In genomic region chr2:100422320-100422719, GRCh38 we compare ENCODE assay signal across 8 cellular contexts. TPM values are rescaled to one million over a fixed set of nuclear protein-coding genes. Genes with fewer than 3 reads are reported as not detected.
DNase-seq lines count a peak whose midpoint lies in the region; ATAC-seq and TF ChIP-seq lines count a peak whose summit lies in the region.

No MANE protein-coding gene starts in this region.

- POLR2A ChIA-PET in IMR-90 (lab: Charles Lee; ENCODE audit: unreplicated experiment) = no interaction called here

- TF ChIP-seq POLR2A in IMR-90 (IDR thresholded peaks at IDR 0.05; ENCODE audit: low read depth, low read length) = no peak

- H3K36me3 ChIP-seq in IMR-90 (ENCODE audit: control insufficient read depth, insufficient read depth, low read length) (no peaks in the 10 kb centered on the region), left lung (no peaks in the 10 kb centered on the region)

- no peak overlapping the region for H4K8ac ChIP-seq in IMR-90 (ENCODE audit: low read depth in 2 of 2, low read length in 2 of 2)

- H3K79me1 ChIP-seq in IMR-90 (ENCODE audit: low read depth in 1 of 2, low read length in 2 of 2) = no peaks in the 10 kb centered on the region

- dilution Hi-C loops in IMR-90 (cut with HindIII; ENCODE audit: low sequenced_read_pairs, unreplicated experiment) = no loop called here

- intact Hi-C loops in IMR-90 (cut with micrococcal nuclease) = loop anchor here (2.0 to 10.0 kb wide), 2 partner anchors 140 to 562 kb away; partner anchors contain the start of gene PDCL3
- intact Hi-C loops in left lung (cut with DNase I) = no loop called here
- intact Hi-C loops in natural killer cell (cut with micrococcal nuclease) = no loop called here

- no peak overlapping the region for H3K27ac ChIP-seq in IMR-90 (ENCODE audit: insufficient read depth, low read length)
- no peak overlapping the region for H3K27ac ChIP-seq in left lung

- H4K5ac ChIP-seq in IMR-90 (ENCODE audit: low read depth, low read length) = no peak overlapping the region

- no peak overlapping the region for H2AFZ ChIP-seq in IMR-90 (replicated peaks; ENCODE audit: low read length, poor library complexity)

- H2BK15ac ChIP-seq in IMR-90 (ENCODE audit: low read depth, low read length) = no peak overlapping the region

- peaks cover 6% of the 10 kb centered on the region for H3K4me1 Mint-ChIP-seq in activated T-helper 17 cell treated with anti-CD3 and anti-CD28 coated beads, Interleukin-2, amount 50 U/mL, for 72 hours
- H3K4me1 Mint-ChIP-seq in natural killer cell = peaks cover under 1% of the 10 kb centered on the region in 2 donors

- no peaks in the 10 kb centered on the region for H3K9me3 Mint-ChIP-seq in activated T-helper 17 cell treated with anti-CD3 and anti-CD28 coated beads, Interleukin-2, amount 50 U/mL, for 72 hours
- H3K9me3 Mint-ChIP-seq in natural killer cell = no peaks in the 10 kb centered on the region

- TF ChIP-seq CTCF in IMR-90 (conservative IDR thresholded peaks at IDR 0.05; ENCODE audit: low read depth, low read length) (peak; percentile 50), astrocyte of the spinal cord (IDR thresholded peaks at IDR 0.05; ENCODE audit: low read depth, low read length) (peak; percentile 80), left lung (IDR thresholded peaks at IDR 0.05) (peak in 1 of 2 donors; percentile 55), natural killer cell (IDR thresholded peaks at IDR 0.05) (no peak)

- H3K9me3 ChIP-seq in IMR-90 (ENCODE audit: control insufficient read depth, insufficient read depth, low read length) = no peaks in the 10 kb centered on the region
- H3K9me3 ChIP-seq in left lung = no peaks in the 10 kb centered on the region

- H3K14ac ChIP-seq in IMR-90 (replicated peaks; ENCODE audit: low read depth, low read length) = no peak overlapping the region

- WGBS in IMR-90 (ENCODE audit: extremely low coverage in 2 of 2, insufficient read length in 1 of 2), 2 experiments = no CpG with 5 or more reads among the region's 2 CpGs

- H2BK5ac ChIP-seq in IMR-90 (ENCODE audit: low read depth, low read length, poor library complexity, severe bottlenecking) = no peak overlapping the region

- no peaks in the 10 kb centered on the region for H4K20me1 ChIP-seq in IMR-90 (ENCODE audit: insufficient read depth, low read length)

- no peak overlapping the region for H2BK120ac ChIP-seq in IMR-90 (ENCODE audit: low read depth, low read length)

- no peaks in the 10 kb centered on the region for H3K27me3 Mint-ChIP-seq in activated T-helper 17 cell treated with anti-CD3 and anti-CD28 coated beads, Interleukin-2, amount 50 U/mL, for 72 hours
- peaks cover 18 to 26% of the 10 kb centered on the region in 2 donors for H3K27me3 Mint-ChIP-seq in natural killer cell (ENCODE audit: low read depth in 2 of 2)

- in situ Hi-C loops in IMR-90 (cut with MboI; ENCODE audit: low sequenced_read_pairs) = no loop called here
- in situ Hi-C loops in astrocyte of the spinal cord (cut with HindIII; ENCODE audit: low sequenced_read_pairs) = no loop called here

- H3K27me3 ChIP-seq in IMR-90 (ENCODE audit: control insufficient read depth, insufficient read depth, low read length) (peaks cover 21% of the 10 kb centered on the region), left lung (peaks cover 0 to 6% of the 10 kb centered on the region in 2 donors)

- no peak overlapping the region for H2AK5ac ChIP-seq in IMR-90 (ENCODE audit: low read depth, low read length)

- no peaks in the 10 kb centered on the region for H3K9me1 ChIP-seq in IMR-90 (ENCODE audit: insufficient read depth, low read length)

- no peak overlapping the region for H2AK9ac ChIP-seq in IMR-90 (replicated peaks; ENCODE audit: low read depth, low read length, poor library complexity)

- H3K27ac Mint-ChIP-seq in activated T-helper 17 cell treated with anti-CD3 and anti-CD28 coated beads, Interleukin-2, amount 50 U/mL, for 72 hours = no peak overlapping the region
- no peak overlapping the region for H3K27ac Mint-ChIP-seq in natural killer cell

- no peak overlapping the region for H3K23ac ChIP-seq in IMR-90 (ENCODE audit: low read depth, low read length)

- DNase-seq in COLO668 (lab: John Stamatoyannopoulos, UW; ENCODE audit: unreplicated experiment) (peak; percentile 17), IMR-90 (peak; percentile 36), astrocyte of the spinal cord (ENCODE audit: low read depth, low spot score) (peak; percentile 33), left lung (no peak), natural killer cell (no peak)

- H3K4ac ChIP-seq in IMR-90 (ENCODE audit: low read depth, low read length) = no peak overlapping the region

- no peak overlapping the region for H4K91ac ChIP-seq in IMR-90 (ENCODE audit: insufficient read depth, low read depth, low read length)

- no peak overlapping the region for H3K18ac ChIP-seq in IMR-90 (ENCODE audit: low read depth, low read length)

- no peaks in the 10 kb centered on the region for H3K36me3 Mint-ChIP-seq in activated T-helper 17 cell treated with anti-CD3 and anti-CD28 coated beads, Interleukin-2, amount 50 U/mL, for 72 hours (ENCODE audit: low read depth)
- no peaks in the 10 kb centered on the region for H3K36me3 Mint-ChIP-seq in natural killer cell

- H3K4me3 Mint-ChIP-seq in activated T-helper 17 cell treated with anti-CD3 and anti-CD28 coated beads, Interleukin-2, amount 50 U/mL, for 72 hours = no peak overlapping the region
- H3K4me3 Mint-ChIP-seq in natural killer cell = no peak overlapping the region

- no peak overlapping the region for H3K56ac ChIP-seq in IMR-90 (ENCODE audit: extremely low read depth, insufficient read depth, low read length)

- ATAC-seq in IMR-90 (ENCODE audit: low read depth) (peak; percentile 86), left lung (peak; percentile 76), natural killer cell (no peak), HG02840 (IDR thresholded peaks at IDR 0.05; ENCODE audit: low FRiP score, unreplicated experiment) (no peak), HG03571 (IDR thresholded peaks at IDR 0.05; ENCODE audit: unreplicated experiment) (no peak)
- no peak for ATAC-seq in activated T-helper 17 cell treated with anti-CD3 and anti-CD28 coated beads, Interleukin-2, amount 50 U/mL, for 72 hours (replicated peaks)

- H3K4me3 ChIP-seq in IMR-90 (ENCODE audit: insufficient read depth, low read depth, low read length) = no peak overlapping the region
- H3K4me3 ChIP-seq in astrocyte of the spinal cord (ENCODE audit: low read depth, low read length) = no peak overlapping the region
- H3K4me3 ChIP-seq in left lung = no peak overlapping the region

- CTCF ChIA-PET in IMR-90 (lab: Yijun Ruan, JAX) = interaction anchor here (0.6 to 1.4 kb wide), 5 partner anchors 9 to 160 kb away, joined by 3 to 6 read pairs (median 4); no protein-coding TSS in a partner anchor

- BruUV-seq in IMR-90 (replicated peaks; lab: Mats Ljungman, UMichigan) = no TSS peak

- TF ChIP-seq RAD21 in IMR-90 (IDR thresholded peaks at IDR 0.05; ENCODE audit: low read length) = 0 out of 2 replicates have a peak, but pooled peaks have one; percentile 17

- H3K4me2 ChIP-seq in IMR-90 (ENCODE audit: low read depth, low read length) = no peak overlapping the region

- no peak overlapping the region for H2BK20ac ChIP-seq in IMR-90 (ENCODE audit: low read depth, low read length)

- no peaks in the 10 kb centered on the region for H3K4me1 ChIP-seq in IMR-90 (ENCODE audit: control insufficient read depth, insufficient read depth, low read length)
- H3K4me1 ChIP-seq in left lung = peaks cover 0 to 11% of the 10 kb centered on the region in 2 donors

- H3K9ac ChIP-seq in IMR-90 (ENCODE audit: low read depth, low read length) = no peak overlapping the region

TF ChIP-seq in IMR-90, 13 proteins besides CTCF, POLR2A, EP300 and RAD21:
- TF ChIP-seq SMC3 (IDR thresholded peaks at IDR 0.05; ENCODE audit: low read depth, low read length) = peak; percentile 22; the same call in 1 of the 2 replicates
- TF ChIP-seq MAZ (IDR thresholded peaks at IDR 0.05; ENCODE audit: borderline replicate concordance, low read depth, low read length) = no peak
- TF ChIP-seq MXI1 (IDR thresholded peaks at IDR 0.05; ENCODE audit: borderline replicate concordance, low read depth, low read length) = no peak
- TF ChIP-seq BHLHE40 (IDR thresholded peaks at IDR 0.05; ENCODE audit: low read depth, low read length) = no peak

RNA-seq across cellular contexts. Expression of gene CHST10, which starts 4.9 kb away (rescaled TPM):
- total RNA-seq in IMR-90 (2012; rRNA removed) = 8.3 and 8.6 TPM in 2 replicates
- polyA plus RNA-seq in IMR-90 (2012; rRNA removed) = 6.4 and 6.9 TPM in 2 replicates
- polyA plus RNA-seq in IMR-90 (2012; cell fraction: cytosol; rRNA removed) = 3.8 and 9.5 TPM in 2 replicates
- polyA plus RNA-seq in IMR-90 (2012; cell fraction: nucleus; rRNA removed; ENCODE audit: low replicate concordance) = 6.1 and 9.1 TPM in 2 replicates
- total RNA-seq in left lung = 10 to 100 TPM in 1 of 2 donors, 1 to 10 TPM in 1; 7.3 to 11.9 TPM
- total RNA-seq in activated T-helper 17 cell treated with anti-CD3 and anti-CD28 coated beads, Interleukin-2, amount 50 U/mL, for 72 hours = 1 to 10 TPM; 3.3 to 9.9 TPM
- 10 to 100 TPM; 11.1 to 15.3 (median 13.4) TPM for total RNA-seq in natural killer cell

RNA-seq across cellular contexts. Expression of gene NMS, which starts 48.0 kb away (rescaled TPM):
- not detected in 2 replicates for total RNA-seq in IMR-90 (2012; rRNA removed)
- polyA plus RNA-seq in IMR-90 (2012; rRNA removed) = not detected in 2 replicates
- not detected in 2 replicates for polyA plus RNA-seq in IMR-90 (2012; cell fraction: cytosol; rRNA removed)
- not detected in 2 replicates for polyA plus RNA-seq in IMR-90 (2012; cell fraction: nucleus; rRNA removed; ENCODE audit: low replicate concordance)
- total RNA-seq in left lung = not detected
- total RNA-seq in activated T-helper 17 cell treated with anti-CD3 and anti-CD28 coated beads, Interleukin-2, amount 50 U/mL, for 72 hours = not detected
- not detected for total RNA-seq in natural killer cell

Comparison
In these comparisons a context has a peak if more than half of its experiments do, and no peak if none do; other contexts are left out.
1. DNase-seq: peak in COLO668 (single experiment), IMR-90 (single experiment) and astrocyte of the spinal cord (single experiment); none in left lung (0 of 2) and natural killer cell (single experiment).
2. ATAC-seq: peak in IMR-90 (single experiment) and left lung (single experiment); none in activated T-helper 17 cell treated with anti-CD3 and anti-CD28 coated beads, Interleukin-2, amount 50 U/mL, for 72 hours (single experiment), natural killer cell (0 of 3), HG02840 (single experiment) and HG03571 (single experiment).